In genomic region chr20:56392282-56393132, GRCh38 we compare ENCODE assay signal across 9 cellular contexts. TPM values are rescaled to one million over a fixed set of nuclear protein-coding genes. Genes with fewer than 3 reads are reported as not detected.
DNase-seq lines count a peak whose midpoint lies in the region; ATAC-seq, FAIRE-seq and TF ChIP-seq lines count a peak whose summit lies in the region.
"Had no signal": no experiment of that assay in that cellular context is flagged by ENCODE, and none has a peak within 500 bp of the region (broad histone marks: within the 10 kb centered on the region; RNA-seq: fewer than 3 reads in every experiment).

TSS of gene CSTF1 (plus strand) at chr20:56392645. CDS start at chr20:56395553, 2,908 bp downstream.

- dilution Hi-C loops in keratinocyte (cut with MboI; ENCODE audit: extremely low pct_ligation_motif_present, low sequenced_read_pairs), result no loop called here

- peak within 1 kb of the TSS; percentile 98 for H2AFZ ChIP-seq in keratinocyte (ENCODE audit: control insufficient read depth, low read length)

- H3K79me2 ChIP-seq in keratinocyte (ENCODE audit: control insufficient read depth, insufficient read depth, low read length), result peaks cover 69% of the 10 kb centered on the region

- no peaks in the 10 kb centered on the region for H4K20me1 ChIP-seq in keratinocyte (ENCODE audit: control insufficient read depth, extremely low read depth, insufficient read depth, low read length)

- peaks cover 9 to 21% of the 10 kb centered on the region in 2 experiments for H3K36me3 ChIP-seq in keratinocyte (ENCODE audit: control insufficient read depth in 2 of 2, extremely low read depth in 1 of 2, insufficient read depth in 2 of 2, low read length in 2 of 2)

- no peaks in the 10 kb centered on the region for H3K9me3 ChIP-seq in keratinocyte (ENCODE audit: control insufficient read depth, low read depth, low read length)

- ATAC-seq in GM19043 (IDR thresholded peaks at IDR 0.05; ENCODE audit: low read depth, unreplicated experiment) (peak; percentile 90), HG03378 (IDR thresholded peaks at IDR 0.05; ENCODE audit: unreplicated experiment) (peak; percentile 96)

- DNase-seq in AG09319 (ENCODE audit: extremely low read depth, low read depth) (peak; percentile 99), NCI-H460 (ENCODE audit: extremely low read depth, low read depth) (peak; percentile 99), cerebellar nuclear complex (lab: John Stamatoyannopoulos, UW) (peak; percentile 96 to 98), keratinocyte (ENCODE audit: low read depth, low spot score) (peak; percentile 96)
- peak; percentile 98 for DNase-seq in activated CD4-positive, CD25-positive, alpha-beta regulatory T cell treated with anti-CD3 and anti-CD28 coated beads, Interleukin-2, amount 50 U/mL, for 72 hours
- peak; percentile 99 for DNase-seq in stimulated activated CD4-positive, alpha-beta T cell treated with anti-CD3 and anti-CD28 coated beads, Interleukin-15, amount 100 ng/mL, for 24 hours

- H3K4me2 ChIP-seq in keratinocyte (ENCODE audit: control insufficient read depth, extremely low read depth, insufficient read depth, low read depth, low read length), result peak within 1 kb of the TSS; percentile 95

- no peaks in the 10 kb centered on the region for H3K27me3 ChIP-seq in keratinocyte (ENCODE audit: control insufficient read depth, extremely low read depth, insufficient read depth, low read length)

- H3K4me3 ChIP-seq in keratinocyte (ENCODE audit: control insufficient read depth in 2 of 3, extremely low read depth in 1 of 3, insufficient read depth in 2 of 3, low read depth in 1 of 3, low read length in 3 of 3), result peak within 1 kb of the TSS; percentile 70 to 92 (median 90)

- peaks cover 13% of the 10 kb centered on the region for H3K4me1 ChIP-seq in keratinocyte (ENCODE audit: control insufficient read depth, extremely low read depth, insufficient read depth, low read length)

- H3K27ac ChIP-seq in keratinocyte (ENCODE audit: control insufficient read depth, insufficient read depth, low read length), result peak within 1 kb of the TSS; percentile 88

- no peaks in the 10 kb centered on the region for H3K9me1 ChIP-seq in keratinocyte (ENCODE audit: control insufficient read depth, extremely low read depth, insufficient read depth, low read length)

- TF ChIP-seq CTCF in AG09319 (IDR thresholded peaks at IDR 0.05; ENCODE audit: low read depth, low read length), result no peak
- no peak for TF ChIP-seq CTCF in keratinocyte (optimal IDR thresholded peaks at IDR 0.05 in 1 of 3, IDR thresholded peaks at IDR 0.05 in 1 of 3, conservative IDR thresholded peaks at IDR 0.05 in 1 of 3; ENCODE audit: extremely low read depth in 1 of 3, insufficient read depth in 2 of 3, low read length in 3 of 3)

- peak; percentile 36 for FAIRE-seq in keratinocyte (lab: Jason Lieb, UNC)
- FAIRE-seq: colon had no signal

- peak within 1 kb of the TSS; percentile 91 for H3K9ac ChIP-seq in keratinocyte (ENCODE audit: control insufficient read depth, extremely low read depth, insufficient read depth, low read length)

RNA-seq across cellular contexts. Expression of gene CSTF1, which starts in this region (rescaled TPM):
- 52.7 and 60.9 TPM in 2 replicates for total RNA-seq in NCI-H460 (2014; rRNA removed; shearing (Covaris generic))
- 34.7 and 40.4 TPM in 2 replicates for polyA plus RNA-seq in NCI-H460 (2014; cell fraction: nucleus; rRNA removed)
- polyA plus RNA-seq in keratinocyte, result 40.3 to 43.3 TPM (median 41.8 TPM) in 3 replicates
- polyA plus RNA-seq in keratinocyte (2011; ENCODE audit: low read depth), result 8.7 TPM
- polyA plus RNA-seq in keratinocyte (2011; cell fraction: cytosol; rRNA removed), result 25.7 and 42.5 TPM in 2 replicates
- 46.9 and 50.4 TPM in 2 replicates for polyA plus RNA-seq in keratinocyte (2011; cell fraction: nucleus; rRNA removed)
- 15.7 and 34.4 TPM in 2 replicates for polyA plus RNA-seq in keratinocyte (2012; ENCODE audit: low replicate concordance)
- 54.4 to 78.1 TPM (median 73.0 TPM) in 3 replicates for polyA minus RNA-seq in keratinocyte
- 29.2 TPM for polyA minus RNA-seq in keratinocyte (2011; cell fraction: cytosol; rRNA and poly(A)+ RNA removed)
- polyA minus RNA-seq in keratinocyte (2011; cell fraction: nucleus; rRNA and poly(A)+ RNA removed), result 21.7 and 44.8 TPM in 2 replicates

Comparison
In these comparisons a context has a peak if more than half of its experiments do, and no peak if none do; other contexts are left out.
1. Peak in every context shown above with its lines: DNase-seq, ATAC-seq, H3K4me3 ChIP-seq and H3K27ac ChIP-seq.